10 cellular contexts compared by ENCODE assay signal in the genomic region with DNA sequence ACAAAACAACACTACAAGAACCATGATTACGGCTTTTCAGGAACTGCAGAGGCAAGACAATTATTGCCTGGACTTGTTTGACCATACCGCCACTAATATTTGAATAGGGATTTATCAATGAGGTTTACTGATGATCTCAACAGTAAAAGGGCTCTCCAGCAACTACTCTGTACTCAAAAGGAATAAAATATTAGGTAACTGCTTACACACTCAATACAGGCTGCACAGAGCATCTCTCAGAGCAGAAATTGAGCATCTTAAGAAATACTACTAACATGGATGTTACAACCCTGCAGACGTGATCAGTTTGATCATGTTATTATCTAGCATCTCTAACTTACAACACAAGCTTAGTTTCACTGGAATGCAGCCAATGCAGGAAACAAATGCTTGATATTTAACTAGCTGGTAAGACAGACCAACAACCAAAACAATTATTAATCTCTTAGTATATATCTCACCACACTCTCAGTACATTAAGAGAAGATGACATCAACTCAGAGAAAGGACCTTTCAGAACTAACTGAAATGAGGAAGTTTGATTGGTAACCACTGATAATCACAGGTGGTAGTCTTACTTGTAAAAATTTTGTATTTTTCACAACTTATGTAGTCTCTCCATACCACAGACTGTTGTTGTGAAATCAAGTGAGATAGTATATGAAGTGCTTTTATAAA. TPM values are rescaled to one million over a fixed set of nuclear protein-coding genes. Genes with fewer than 3 reads are reported as not detected.
DNase-seq lines count a peak whose midpoint lies in the region; ATAC-seq and TF ChIP-seq lines count a peak whose summit lies in the region.
"Had no signal": no experiment of that assay in that cellular context is flagged by ENCODE, and none has a peak within 500 bp of the region (broad histone marks: within the 10 kb centered on the region; RNA-seq: fewer than 3 reads in every experiment).

No MANE protein-coding gene starts in this region.

- no peak overlapping the region for H3K27ac ChIP-seq in endodermal cell (ENCODE audit: low read depth, low read length)

- H3K4me1 Mint-ChIP-seq in endodermal cell: peaks cover 45% of the 10 kb centered on the region

- H3K36me3 ChIP-seq in endodermal cell (ENCODE audit: control insufficient read depth, insufficient read depth, low read length): peaks cover 12% of the 10 kb centered on the region

- WGBS in endodermal cell (ENCODE audit: insufficient coverage in 1 of 2, insufficient read length in 1 of 2), 2 experiments: 87 to 90% methylated on average over 2 to 3 of the region's 3 CpGs

- H3K4me3 ChIP-seq in endodermal cell (ENCODE audit: low read length): peak overlapping the region; percentile 3

- H3K36me3 Mint-ChIP-seq in endodermal cell (ENCODE audit: low read depth): peaks cover 2% of the 10 kb centered on the region

- no peak for TF ChIP-seq CTCF in endodermal cell (conservative IDR thresholded peaks at IDR 0.05)

- ATAC-seq in GM19438 (IDR thresholded peaks at IDR 0.05; ENCODE audit: low read depth, unreplicated experiment): peak; percentile 62
- peak; percentile 38 for ATAC-seq in HG03565 (IDR thresholded peaks at IDR 0.05; ENCODE audit: unreplicated experiment)

- H3K27ac Mint-ChIP-seq in endodermal cell: no peak overlapping the region
- H3K27ac Mint-ChIP-seq: dendritic cell treated with granulocyte-macrophage colony-stimulating factor and Interleukin-4, amounts not matched to agents 40 ng/mL and 50 ng/mL, for 4 days had no signal

- H3K27me3 ChIP-seq in endodermal cell (ENCODE audit: control insufficient read depth, insufficient read depth, low read length, poor library complexity, severe bottlenecking): no peaks in the 10 kb centered on the region

- H3K9me3 Mint-ChIP-seq in endodermal cell: no peaks in the 10 kb centered on the region
- H3K9me3 Mint-ChIP-seq: dendritic cell treated with granulocyte-macrophage colony-stimulating factor and Interleukin-4, amounts not matched to agents 40 ng/mL and 50 ng/mL, for 4 days had no signal

- peak overlapping the region; percentile 15 for H3K4me3 Mint-ChIP-seq in endodermal cell
- H3K4me3 Mint-ChIP-seq: dendritic cell treated with granulocyte-macrophage colony-stimulating factor and Interleukin-4, amounts not matched to agents 40 ng/mL and 50 ng/mL, for 4 days had no signal

- peaks cover 13% of the 10 kb centered on the region for H3K4me1 ChIP-seq in endodermal cell (ENCODE audit: control insufficient read depth, insufficient read depth, low read length)

- DNase-seq in Ammon's horn (ENCODE audit: low spot score): peak; percentile 12
- no peak for DNase-seq in endodermal cell
- no peak for DNase-seq in activated CD4-positive, CD25-positive, alpha-beta regulatory T cell (lab: John Stamatoyannopoulos, UW)
- no peak for DNase-seq in medulla oblongata (ENCODE audit: extremely low spot score)
- DNase-seq in SKM-1 treated with dmso at 0.1 percent for 144 hours (lab: John Stamatoyannopoulos, UW; ENCODE audit: unreplicated experiment): no peak
- no peak for DNase-seq in COR-L47 (lab: John Stamatoyannopoulos, UW)
- DNase-seq: NCI-H526 had no signal

- no peaks in the 10 kb centered on the region for H3K27me3 Mint-ChIP-seq in endodermal cell (ENCODE audit: insufficient read depth)
- H3K27me3 Mint-ChIP-seq: dendritic cell treated with granulocyte-macrophage colony-stimulating factor and Interleukin-4, amounts not matched to agents 40 ng/mL and 50 ng/mL, for 4 days had no signal

- H3K9ac ChIP-seq in endodermal cell (ENCODE audit: extremely low read depth, low read length, poor library complexity, severe bottlenecking): no peak overlapping the region

- H3K9me3 ChIP-seq in endodermal cell (ENCODE audit: control insufficient read depth, low read length): no peaks in the 10 kb centered on the region

RNA-seq across cellular contexts. Expression of a gene that starts 52.2 kb away (rescaled TPM):
- total RNA-seq in endodermal cell: 100 to 1,000 TPM; 207 to 210 TPM
- 94.8 TPM for polyA plus RNA-seq in endodermal cell (2013, experiment 1 of 2)
- polyA plus RNA-seq in endodermal cell (2013, experiment 2 of 2): 90.9 TPM
